35 cellular contexts compared by ENCODE assay signal in the genomic region with DNA sequence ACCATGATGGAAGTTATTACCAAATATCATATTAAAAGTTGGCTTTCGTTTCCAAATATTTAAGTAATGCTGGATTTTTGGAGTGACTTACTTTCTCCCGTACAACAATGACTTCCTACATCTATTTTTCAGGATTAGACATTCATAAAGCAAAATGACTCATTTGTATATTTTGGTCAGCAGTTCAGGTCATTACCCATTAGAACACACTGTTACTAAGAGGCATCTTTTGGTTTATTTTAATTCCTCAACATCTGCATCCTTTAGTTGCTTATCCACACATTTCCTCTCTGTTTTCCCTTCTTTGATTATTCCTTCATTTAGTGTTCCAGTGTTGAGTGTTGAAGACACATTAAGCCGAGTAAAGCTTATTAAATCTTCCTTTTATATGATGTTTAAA.
DNase-seq lines count a peak whose midpoint lies in the region; ATAC-seq, FAIRE-seq and TF ChIP-seq lines count a peak whose summit lies in the region.
"Had no signal": no experiment of that assay in that cellular context is flagged by ENCODE, and none has a peak within 500 bp of the region (broad histone marks: within the 10 kb centered on the region; RNA-seq: fewer than 3 reads in every experiment).

No MANE protein-coding gene starts in this region.

- H3K18ac ChIP-seq in neuronal stem cell (ENCODE audit: low read length) = no peak overlapping the region

- DNase-seq in EL = peak; percentile 30
- peak; percentile 39 for DNase-seq in PC-3
- DNase-seq in endothelial cell of umbilical vein (ENCODE audit: low read depth, low spot score) = peak; percentile 39
- DNase-seq in neuronal stem cell (ENCODE audit: low spot score) = no peak
- DNase-seq in left lobe of liver (ENCODE audit: low spot score) = no peak
- no peak for DNase-seq in activated T-cell treated with anti-CD3 and anti-CD28 coated beads, Interleukin-2, amount 50 U/mL, for 48 hours
- no peak for DNase-seq in activated CD4-positive, CD25-positive, alpha-beta regulatory T cell treated with anti-CD3 and anti-CD28 coated beads, Interleukin-2, amount 50 U/mL, for 72 hours
- DNase-seq in activated naive CD4-positive, alpha-beta T cell treated with anti-CD3 and anti-CD28 coated beads, Interleukin-2, amount 10 ng/mL, durations not matched to agents 7 days and 5 days = no peak
- DNase-seq: activated CD4-positive, alpha-beta T cell treated with anti-CD3 and anti-CD28 coated beads for 36 hours; activated CD8-positive, alpha-beta T cell treated with anti-CD3 and anti-CD28 coated beads for 36 hours; AML-193; anterior cingulate cortex; CD4-positive, alpha-beta T cell; cortex of kidney; endodermal cell; Kasumi-1; left cardiac atrium; mucosa of descending colon; NCI-H146; NCI-H69; ovary; SIG-M5; stimulated activated CD4-positive, alpha-beta T cell treated with anti-CD3 and anti-CD28 coated beads, Interleukin-1b, Interleukin-23, amount 100 ng/mL, for 48 hours; thyroid gland had no signal

- H4K20me1 ChIP-seq in PC-3 (ENCODE audit: low read length) (no peaks in the 10 kb centered on the region), endothelial cell of umbilical vein (replicated peaks; ENCODE audit: control insufficient read depth, extremely low read depth, insufficient read depth, low read length) (no peaks in the 10 kb centered on the region)

- no peaks in the 10 kb centered on the region for H3K79me1 ChIP-seq in neuronal stem cell (ENCODE audit: low read depth, low read length)

- no peak overlapping the region for H2BK15ac ChIP-seq in neuronal stem cell (ENCODE audit: low read length)

- dilution Hi-C loops in endothelial cell of umbilical vein (cut with MboI; ENCODE audit: extremely low pct_ligation_motif_present, low sequenced_read_pairs) = no loop called here

- H3F3A ChIP-seq in PC-3 (ENCODE audit: low read length, unreplicated experiment) = no peaks in the 10 kb centered on the region

- no peaks in the 10 kb centered on the region for H3K36me3 ChIP-seq in PC-3 (ENCODE audit: low read depth, low read length)
- H3K36me3 ChIP-seq in endothelial cell of umbilical vein (ENCODE audit: control insufficient read depth in 2 of 2, extremely low read depth in 1 of 2, insufficient read depth in 2 of 2, low read length in 2 of 2) = no peaks in the 10 kb centered on the region
- no peaks in the 10 kb centered on the region for H3K36me3 ChIP-seq in neuronal stem cell (replicated peaks in 1 of 2; ENCODE audit: control insufficient read depth in 2 of 2, insufficient read depth in 2 of 2, low read length in 2 of 2)
- H3K36me3 ChIP-seq: HAP-1, ovary, thyroid gland had no signal

- intact Hi-C loops in PC-3 (cut with micrococcal nuclease) = no loop called here
- intact Hi-C loops in endothelial cell of umbilical vein (cut with micrococcal nuclease) = no loop called here

- H4K91ac ChIP-seq in neuronal stem cell (ENCODE audit: low read depth, low read length, poor library complexity) = no peak overlapping the region

- H3K9me3 ChIP-seq in PC-3 (ENCODE audit: low read length) (no peaks in the 10 kb centered on the region), endothelial cell of umbilical vein (replicated peaks; ENCODE audit: control insufficient read depth, insufficient read depth, low read length) (no peaks in the 10 kb centered on the region), neuronal stem cell (replicated peaks in 1 of 2; ENCODE audit: control insufficient read depth in 2 of 2, insufficient read depth in 1 of 2, low read depth in 1 of 2, low read length in 2 of 2) (no peaks in the 10 kb centered on the region)
- H3K9me3 ChIP-seq: HAP-1, ovary, thyroid gland had no signal

- H3K27me3 ChIP-seq in PC-3 (ENCODE audit: low read length) (no peaks in the 10 kb centered on the region), endothelial cell of umbilical vein (ENCODE audit: control insufficient read depth in 2 of 2, insufficient read depth in 2 of 2, low read length in 2 of 2) (no peaks in the 10 kb centered on the region), neuronal stem cell (ENCODE audit: control insufficient read depth in 3 of 3, insufficient read depth in 3 of 3, low read depth in 1 of 3, low read length in 3 of 3) (no peaks in the 10 kb centered on the region)
- H3K27me3 ChIP-seq: hepatocyte, ovary, thyroid gland had no signal

- no peak overlapping the region for H3K14ac ChIP-seq in neuronal stem cell (ENCODE audit: low read length)

- POLR2A ChIA-PET in PC-3 (lab: Charles Lee; ENCODE audit: unreplicated experiment) (interaction anchor here (0.6 kb wide), 1 partner anchor 37 kb away, joined by 5 read pairs; no protein-coding TSS in a partner anchor), endothelial cell of umbilical vein (lab: Charles Lee) (no interaction called here)

- H2BK12ac ChIP-seq in neuronal stem cell (ENCODE audit: low read length) = no peak overlapping the region

- peak; percentile 67 for ATAC-seq in PC-3
- ATAC-seq in left lobe of liver = no peak
- ATAC-seq: activated CD4-positive, alpha-beta T cell treated with anti-CD3 and anti-CD28 coated beads for 36 hours; activated CD8-positive, alpha-beta T cell treated with anti-CD3 and anti-CD28 coated beads for 36 hours; activated naive CD4-positive, alpha-beta T cell treated with anti-CD3 and anti-CD28 coated beads, Interleukin-2, amount 50 U/mL, for 72 hours; activated T-helper 17 cell treated with anti-CD3 and anti-CD28 coated beads, Interleukin-2, amount 50 U/mL, for 72 hours; esophagus mucosa; GM12878; left cardiac atrium; mucosa of descending colon had no signal

- H3K4me3 Mint-ChIP-seq in activated naive CD4-positive, alpha-beta T cell treated with anti-CD3 and anti-CD28 coated beads, Interleukin-2, amount 10 ng/mL, durations not matched to agents 7 days and 5 days = no peak overlapping the region
- H3K4me3 Mint-ChIP-seq: activated CD4-positive, alpha-beta T cell treated with anti-CD3 and anti-CD28 coated beads for 36 hours; activated CD8-positive, alpha-beta T cell treated with anti-CD3 and anti-CD28 coated beads for 36 hours; activated T-helper 17 cell treated with anti-CD3 and anti-CD28 coated beads, Interleukin-2, amount 50 U/mL, for 72 hours; CD4-positive, alpha-beta T cell; endodermal cell; nephron; stimulated activated naive CD8-positive, alpha-beta T cell treated with anti-CD3 and anti-CD28 coated beads, Interleukin-15, Interleukin-2, amounts not matched to agents 100 ng/mL and 50 ng/mL, for 24 hours; T-helper 2 cell treated with Interferon-gamma antibody and Interleukin-4, amounts not matched to agents 5 μg/mL and 100 μg/mL, for 36 hours had no signal

- WGBS in neuronal stem cell (ENCODE audit: extremely low coverage in 2 of 2, insufficient read length in 2 of 2, insufficient replicate concordance in 1 of 2), 2 donors = no CpG with 5 or more reads among the region's 3 CpGs

- no peaks in the 10 kb centered on the region for H3K27me3 Mint-ChIP-seq in activated naive CD4-positive, alpha-beta T cell treated with anti-CD3 and anti-CD28 coated beads, Interleukin-2, amount 10 ng/mL, durations not matched to agents 7 days and 5 days
- H3K27me3 Mint-ChIP-seq: activated CD4-positive, alpha-beta T cell treated with anti-CD3 and anti-CD28 coated beads for 36 hours; activated CD8-positive, alpha-beta T cell treated with anti-CD3 and anti-CD28 coated beads for 36 hours; activated T-helper 17 cell treated with anti-CD3 and anti-CD28 coated beads, Interleukin-2, amount 50 U/mL, for 72 hours; CD4-positive, alpha-beta T cell; stimulated activated naive CD8-positive, alpha-beta T cell treated with anti-CD3 and anti-CD28 coated beads, Interleukin-15, Interleukin-2, amounts not matched to agents 100 ng/mL and 50 ng/mL, for 24 hours had no signal

- H3K79me2 ChIP-seq in PC-3 (ENCODE audit: low read length) (no peaks in the 10 kb centered on the region), endothelial cell of umbilical vein (ENCODE audit: control insufficient read depth, insufficient read depth, low read length) (no peaks in the 10 kb centered on the region)
- H3K79me2 ChIP-seq: hepatocyte had no signal

- FAIRE-seq in endothelial cell of umbilical vein (lab: Jason Lieb, UNC) = no peak
- FAIRE-seq: GM12878, RCC 7860 had no signal

- no peak overlapping the region for H3K27ac Mint-ChIP-seq in activated naive CD4-positive, alpha-beta T cell treated with anti-CD3 and anti-CD28 coated beads, Interleukin-2, amount 10 ng/mL, durations not matched to agents 7 days and 5 days
- H3K27ac Mint-ChIP-seq: activated CD4-positive, alpha-beta T cell treated with anti-CD3 and anti-CD28 coated beads for 36 hours; activated CD8-positive, alpha-beta T cell treated with anti-CD3 and anti-CD28 coated beads for 36 hours; activated naive CD4-positive, alpha-beta T cell treated with anti-CD3 and anti-CD28 coated beads, Interleukin-2, amount 50 U/mL, for 72 hours; activated T-helper 17 cell treated with anti-CD3 and anti-CD28 coated beads, Interleukin-2, amount 50 U/mL, for 72 hours; CD4-positive, alpha-beta T cell; endodermal cell; nephron; stimulated activated naive CD8-positive, alpha-beta T cell treated with anti-CD3 and anti-CD28 coated beads, Interleukin-15, Interleukin-2, amounts not matched to agents 100 ng/mL and 50 ng/mL, for 24 hours; T-helper 2 cell treated with Interferon-gamma antibody and Interleukin-4, amounts not matched to agents 5 μg/mL and 100 μg/mL, for 36 hours had no signal

- H3K4me2 ChIP-seq in PC-3 (ENCODE audit: low read length) (no peak overlapping the region), endothelial cell of umbilical vein (ENCODE audit: insufficient read depth, low read length) (peak overlapping the region; percentile 8), neuronal stem cell (ENCODE audit: insufficient read depth, low read length, poor library complexity, severe bottlenecking) (no peak overlapping the region)
- H3K4me2 ChIP-seq: hepatocyte, smooth muscle cell had no signal

- no peak overlapping the region for H3K4me3 ChIP-seq in PC-3 (ENCODE audit: low read length)
- no peak overlapping the region for H3K4me3 ChIP-seq in endothelial cell of umbilical vein (replicated peaks in 1 of 3; ENCODE audit: insufficient read depth in 1 of 3, low read depth in 1 of 3, low read length in 3 of 3)
- H3K4me3 ChIP-seq in neuronal stem cell (ENCODE audit: low read length in 2 of 2) = no peak overlapping the region
- H3K4me3 ChIP-seq: GM12878, HAP-1, hepatocyte, mucosa of descending colon, ovary, smooth muscle cell, thyroid gland had no signal

- H3K27ac ChIP-seq in PC-3 (ENCODE audit: low read length) (no peak overlapping the region), endothelial cell of umbilical vein (ENCODE audit: insufficient read depth, low read depth, low read length) (no peak overlapping the region), neuronal stem cell (replicated peaks; ENCODE audit: low read length) (no peak overlapping the region)
- H3K27ac ChIP-seq: hepatocyte, ovary, thyroid gland had no signal

- no peak overlapping the region for H3K23ac ChIP-seq in neuronal stem cell (ENCODE audit: low read depth, low read length, poor library complexity)

- no peaks in the 10 kb centered on the region for H3K9me1 ChIP-seq in endothelial cell of umbilical vein (replicated peaks; ENCODE audit: control insufficient read depth, extremely low read depth, insufficient read depth, low read length)

- BruUV-seq in PC-3 (replicated peaks; lab: Mats Ljungman, UMichigan) (no TSS peak), endothelial cell of umbilical vein (replicated peaks; lab: Mats Ljungman, UMichigan) (no TSS peak)

- peaks cover 11% of the 10 kb centered on the region for H3K9me3 Mint-ChIP-seq in activated naive CD4-positive, alpha-beta T cell treated with anti-CD3 and anti-CD28 coated beads, Interleukin-2, amount 10 ng/mL, durations not matched to agents 7 days and 5 days
- H3K9me3 Mint-ChIP-seq: endodermal cell had no signal

- H3K9me2 ChIP-seq in PC-3 (replicated peaks; ENCODE audit: low read length) = no peaks in the 10 kb centered on the region

- CTCF ChIA-PET in PC-3 (lab: Charles Lee) (no interaction called here), endothelial cell of umbilical vein (lab: Charles Lee) (interaction anchor here (1.4 kb wide), 1 partner anchor 11 kb away, joined by 5 read pairs; no protein-coding TSS in a partner anchor)
- CTCF ChIA-PET in activated naive CD4-positive, alpha-beta T cell treated with anti-CD3 and anti-CD28 coated beads, Interleukin-2, amount 10 ng/mL, durations not matched to agents 7 days and 5 days (lab: Charles Lee) = no interaction called here

- no peak overlapping the region for H4K8ac ChIP-seq in neuronal stem cell (ENCODE audit: low read depth, low read length)

- H3K36me3 Mint-ChIP-seq in activated naive CD4-positive, alpha-beta T cell treated with anti-CD3 and anti-CD28 coated beads, Interleukin-2, amount 10 ng/mL, durations not matched to agents 7 days and 5 days = no peaks in the 10 kb centered on the region

- H3K9ac ChIP-seq in PC-3 (ENCODE audit: low read length) (no peak overlapping the region), endothelial cell of umbilical vein (replicated peaks; ENCODE audit: extremely low read depth, insufficient read depth, low read length) (no peak overlapping the region), neuronal stem cell (ENCODE audit: low read depth, low read length, poor library complexity) (no peak overlapping the region)

- no peak overlapping the region for H2BK120ac ChIP-seq in neuronal stem cell (ENCODE audit: low read depth, low read length)

- 0 out of 2 replicates have a peak, but pooled peaks cover 5% of the 10 kb centered on the region for H3K4me1 ChIP-seq in PC-3 (ENCODE audit: insufficient read depth, low read length)
- H3K4me1 ChIP-seq in endothelial cell of umbilical vein (ENCODE audit: control insufficient read depth, extremely low read depth, insufficient read depth, low read length) = peaks cover 3% of the 10 kb centered on the region
- H3K4me1 ChIP-seq in neuronal stem cell (ENCODE audit: control insufficient read depth in 2 of 2, insufficient read depth in 1 of 2, low read depth in 1 of 2, low read length in 2 of 2) = no peaks in the 10 kb centered on the region
- H3K4me1 ChIP-seq: thyroid gland had no signal

- no peak for TF ChIP-seq POLR2A in endothelial cell of umbilical vein (IDR thresholded peaks at IDR 0.05; ENCODE audit: low read depth, low read length)

- 0 out of 2 replicates have a peak overlapping the region, but pooled peaks have one; percentile 5 for H2AFZ ChIP-seq in PC-3 (ENCODE audit: low read length)
- H2AFZ ChIP-seq in endothelial cell of umbilical vein (ENCODE audit: low read depth, low read length) = no peak overlapping the region
- H2AFZ ChIP-seq in neuronal stem cell (ENCODE audit: low read length) = peak overlapping the region; percentile 67
- H2AFZ ChIP-seq: hepatocyte had no signal

- no peak overlapping the region for H2AK5ac ChIP-seq in neuronal stem cell (ENCODE audit: low read depth, low read length)

- H2BK5ac ChIP-seq in neuronal stem cell (ENCODE audit: low read length) = no peak overlapping the region

- TF ChIP-seq CTCF in PC-3 (conservative IDR thresholded peaks at IDR 0.05; ENCODE audit: low read depth, low read length) = no peak
- no peak for TF ChIP-seq CTCF in endothelial cell of umbilical vein (IDR thresholded peaks at IDR 0.05; ENCODE audit: extremely low read depth in 1 of 2, insufficient read depth in 1 of 2, low read depth in 1 of 2, low read length in 2 of 2)

- no peaks in the 10 kb centered on the region for H3K4me1 Mint-ChIP-seq in activated naive CD4-positive, alpha-beta T cell treated with anti-CD3 and anti-CD28 coated beads, Interleukin-2, amount 10 ng/mL, durations not matched to agents 7 days and 5 days
- H3K4me1 Mint-ChIP-seq: activated CD4-positive, alpha-beta T cell treated with anti-CD3 and anti-CD28 coated beads for 36 hours; activated T-helper 17 cell treated with anti-CD3 and anti-CD28 coated beads, Interleukin-2, amount 50 U/mL, for 72 hours; nephron had no signal

- H3K4ac ChIP-seq in neuronal stem cell (ENCODE audit: low read length) = no peak overlapping the region

Comparison
In these comparisons a context has a peak if more than half of its experiments do, and no peak if none do; other contexts are left out.
1. DNase-seq: peak in EL (single experiment), PC-3 (single experiment) and endothelial cell of umbilical vein (single experiment); none in neuronal stem cell (single experiment), left lobe of liver (single experiment), activated T-cell treated with anti-CD3 and anti-CD28 coated beads, Interleukin-2, amount 50 U/mL, for 48 hours (0 of 2), activated CD4-positive, CD25-positive, alpha-beta regulatory T cell treated with anti-CD3 and anti-CD28 coated beads, Interleukin-2, amount 50 U/mL, for 72 hours (single experiment) and activated naive CD4-positive, alpha-beta T cell treated with anti-CD3 and anti-CD28 coated beads, Interleukin-2, amount 10 ng/mL, durations not matched to agents 7 days and 5 days (single experiment).